2 cellular contexts compared by ENCODE assay signal in the genomic region with DNA sequence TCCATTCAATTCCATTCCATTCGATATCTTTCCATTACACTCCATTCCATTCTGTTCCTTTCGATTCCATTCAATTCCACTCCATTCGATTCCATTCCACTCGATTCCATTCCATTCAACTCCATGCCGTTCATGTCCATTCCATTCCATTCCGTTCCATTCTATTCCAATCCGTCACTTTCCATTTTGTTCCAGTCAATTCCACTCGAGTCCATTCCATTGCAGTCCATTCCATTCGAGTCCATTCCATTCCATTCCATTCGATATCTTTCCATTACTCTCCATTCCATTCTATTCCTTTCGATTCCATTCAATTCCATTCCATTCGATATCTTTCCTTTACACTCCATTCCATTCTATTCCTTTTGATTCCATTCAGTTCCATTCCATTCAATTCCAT.
A peak's percentile ranks its signal among the peaks of the same experiment; 100 is the strongest.
TF ChIP-seq lines count a peak whose summit lies in the region.
"Not testable (repeated sequence)": the region's sequence is repeated elsewhere in the genome, so short reads cannot be mapped to it uniquely, and the experiment has no call there.

No MANE protein-coding gene starts in this region.

TF ChIP-seq in HEK293, 187 proteins besides CTCF, POLR2A, EP300 and RAD21:
- TF ChIP-seq PRDM1 (tag by site-specific recombination; IDR thresholded peaks at IDR 0.05) = peak; percentile 72

TF ChIP-seq in HepG2, 621 proteins besides CTCF, POLR2A, EP300 and RAD21:
- TF ChIP-seq, protein P1, sequence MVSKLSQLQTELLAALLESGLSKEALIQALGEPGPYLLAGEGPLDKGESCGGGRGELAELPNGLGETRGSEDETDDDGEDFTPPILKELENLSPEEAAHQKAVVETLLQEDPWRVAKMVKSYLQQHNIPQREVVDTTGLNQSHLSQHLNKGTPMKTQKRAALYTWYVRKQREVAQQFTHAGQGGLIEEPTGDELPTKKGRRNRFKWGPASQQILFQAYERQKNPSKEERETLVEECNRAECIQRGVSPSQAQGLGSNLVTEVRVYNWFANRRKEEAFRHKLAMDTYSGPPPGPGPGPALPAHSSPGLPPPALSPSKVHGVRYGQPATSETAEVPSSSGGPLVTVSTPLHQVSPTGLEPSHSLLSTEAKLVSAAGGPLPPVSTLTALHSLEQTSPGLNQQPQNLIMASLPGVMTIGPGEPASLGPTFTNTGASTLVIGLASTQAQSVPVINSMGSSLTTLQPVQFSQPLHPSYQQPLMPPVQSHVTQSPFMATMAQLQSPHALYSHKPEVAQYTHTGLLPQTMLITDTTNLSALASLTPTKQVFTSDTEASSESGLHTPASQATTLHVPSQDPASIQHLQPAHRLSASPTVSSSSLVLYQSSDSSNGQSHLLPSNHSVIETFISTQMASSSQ (IDR thresholded peaks at IDR 0.05; ENCODE audit: low read depth) = not testable (repeated sequence)
- TF ChIP-seq, protein P1 (CRISPR knock-in tag; IDR thresholded peaks at IDR 0.05; ENCODE audit: borderline replicate concordance) = 0 out of 2 replicates have a peak, but pooled peaks have one; percentile 21
- TF ChIP-seq FLYWCH1 (CRISPR knock-in tag; IDR thresholded peaks at IDR 0.05) (0 out of 2 replicates have a peak, but pooled peaks have one; percentile 62), ATM (IDR thresholded peaks at IDR 0.05; ENCODE audit: borderline replicate concordance) (peak; percentile 37; the same call in 1 of the 2 replicates), ARNT (IDR thresholded peaks at IDR 0.05) (0 out of 2 replicates have a peak, but pooled peaks have one; percentile 5), ZNF282 (IDR thresholded peaks at IDR 0.05; ENCODE audit: partially characterized antibody) (peak; percentile 89), SOX6 (IDR thresholded peaks at IDR 0.05) (peak; percentile 83; the same call in 1 of the 2 replicates), PLRG1 (conservative IDR thresholded peaks at IDR 0.05) (peak; percentile 93; the same call in 1 of the 2 replicates), NBN (conservative IDR thresholded peaks at IDR 0.05) (peak; percentile 13), FOXA1 (IDR thresholded peaks at IDR 0.05) (peak; percentile 36; the same call in 1 of the 2 replicates)
- TF ChIP-seq, protein P2, sequence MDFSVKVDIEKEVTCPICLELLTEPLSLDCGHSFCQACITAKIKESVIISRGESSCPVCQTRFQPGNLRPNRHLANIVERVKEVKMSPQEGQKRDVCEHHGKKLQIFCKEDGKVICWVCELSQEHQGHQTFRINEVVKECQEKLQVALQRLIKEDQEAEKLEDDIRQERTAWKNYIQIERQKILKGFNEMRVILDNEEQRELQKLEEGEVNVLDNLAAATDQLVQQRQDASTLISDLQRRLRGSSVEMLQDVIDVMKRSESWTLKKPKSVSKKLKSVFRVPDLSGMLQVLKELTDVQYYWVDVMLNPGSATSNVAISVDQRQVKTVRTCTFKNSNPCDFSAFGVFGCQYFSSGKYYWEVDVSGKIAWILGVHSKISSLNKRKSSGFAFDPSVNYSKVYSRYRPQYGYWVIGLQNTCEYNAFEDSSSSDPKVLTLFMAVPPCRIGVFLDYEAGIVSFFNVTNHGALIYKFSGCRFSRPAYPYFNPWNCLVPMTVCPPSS (IDR thresholded peaks at IDR 0.05) = 0 out of 2 replicates have a peak, but pooled peaks have one; percentile 66
- not testable (repeated sequence) for TF ChIP-seq SOX6, FOXA1 (CRISPR knock-in tag; IDR thresholded peaks at IDR 0.05)
- TF ChIP-seq, protein P3, sequence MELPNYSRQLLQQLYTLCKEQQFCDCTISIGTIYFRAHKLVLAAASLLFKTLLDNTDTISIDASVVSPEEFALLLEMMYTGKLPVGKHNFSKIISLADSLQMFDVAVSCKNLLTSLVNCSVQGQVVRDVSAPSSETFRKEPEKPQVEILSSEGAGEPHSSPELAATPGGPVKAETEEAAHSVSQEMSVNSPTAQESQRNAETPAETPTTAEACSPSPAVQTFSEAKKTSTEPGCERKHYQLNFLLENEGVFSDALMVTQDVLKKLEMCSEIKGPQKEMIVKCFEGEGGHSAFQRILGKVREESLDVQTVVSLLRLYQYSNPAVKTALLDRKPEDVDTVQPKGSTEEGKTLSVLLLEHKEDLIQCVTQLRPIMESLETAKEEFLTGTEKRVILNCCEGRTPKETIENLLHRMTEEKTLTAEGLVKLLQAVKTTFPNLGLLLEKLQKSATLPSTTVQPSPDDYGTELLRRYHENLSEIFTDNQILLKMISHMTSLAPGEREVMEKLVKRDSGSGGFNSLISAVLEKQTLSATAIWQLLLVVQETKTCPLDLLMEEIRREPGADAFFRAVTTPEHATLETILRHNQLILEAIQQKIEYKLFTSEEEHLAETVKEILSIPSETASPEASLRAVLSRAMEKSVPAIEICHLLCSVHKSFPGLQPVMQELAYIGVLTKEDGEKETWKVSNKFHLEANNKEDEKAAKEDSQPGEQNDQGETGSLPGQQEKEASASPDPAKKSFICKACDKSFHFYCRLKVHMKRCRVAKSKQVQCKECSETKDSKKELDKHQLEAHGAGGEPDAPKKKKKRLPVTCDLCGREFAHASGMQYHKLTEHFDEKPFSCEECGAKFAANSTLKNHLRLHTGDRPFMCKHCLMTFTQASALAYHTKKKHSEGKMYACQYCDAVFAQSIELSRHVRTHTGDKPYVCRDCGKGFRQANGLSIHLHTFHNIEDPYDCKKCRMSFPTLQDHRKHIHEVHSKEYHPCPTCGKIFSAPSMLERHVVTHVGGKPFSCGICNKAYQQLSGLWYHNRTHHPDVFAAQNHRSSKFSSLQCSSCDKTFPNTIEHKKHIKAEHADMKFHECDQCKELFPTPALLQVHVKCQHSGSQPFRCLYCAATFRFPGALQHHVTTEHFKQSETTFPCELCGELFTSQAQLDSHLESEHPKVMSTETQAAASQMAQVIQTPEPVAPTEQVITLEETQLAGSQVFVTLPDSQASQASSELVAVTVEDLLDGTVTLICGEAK (IDR thresholded peaks at IDR 0.05) = peak; percentile 11; the same call in 1 of the 2 replicates
- TF ChIP-seq, protein P3 (CRISPR knock-in tag; IDR thresholded peaks at IDR 0.05) = not testable (repeated sequence)
